In the genomic region with DNA sequence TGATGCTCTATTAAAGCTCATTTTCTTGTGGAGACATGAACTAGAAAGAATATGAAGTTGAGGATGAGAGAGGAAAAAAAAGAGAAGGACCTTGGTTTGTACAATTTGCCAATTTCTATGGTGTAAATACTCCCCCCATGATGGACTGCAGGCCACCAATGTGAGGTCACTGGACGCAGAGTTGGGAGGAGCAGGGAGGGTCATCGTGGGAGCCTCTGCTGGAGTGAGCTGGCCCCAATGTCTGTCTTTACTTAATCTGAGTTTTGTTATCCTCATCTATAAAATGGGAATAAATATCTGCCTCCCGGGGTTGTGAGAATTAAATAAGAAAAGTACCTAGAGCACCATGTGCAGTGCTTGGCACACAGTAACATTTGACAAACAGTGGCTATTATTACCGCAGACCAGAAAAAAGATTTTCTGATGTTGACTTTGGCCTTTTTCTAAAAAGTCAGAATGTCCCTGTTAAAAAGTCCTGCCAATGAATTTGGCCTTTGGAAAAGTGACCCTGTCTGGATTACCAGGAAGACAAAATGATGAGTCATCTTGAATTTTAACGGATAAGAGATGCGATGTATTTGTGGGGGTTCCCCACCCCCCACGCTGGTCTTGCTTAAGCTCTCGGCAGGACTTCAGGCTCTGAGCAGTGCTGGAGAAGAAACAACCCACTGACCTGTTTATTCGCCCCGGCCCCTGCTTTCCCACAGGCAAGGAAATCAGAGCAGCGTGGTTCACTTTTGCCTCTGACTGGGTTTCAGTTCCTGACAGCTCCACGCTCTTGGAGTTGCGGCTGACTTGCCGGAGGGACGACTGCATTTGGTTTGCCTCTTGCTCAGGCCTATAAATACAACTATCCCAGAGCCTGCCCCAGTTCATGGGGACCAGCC, we compare ENCODE assay signal across 1 cellular context.
TF ChIP-seq lines count a peak whose summit lies in the region.

No MANE protein-coding gene starts in this region.

TF ChIP-seq in HepG2, 621 proteins besides CTCF, POLR2A, EP300 and RAD21 (continued from another document):
- TF ChIP-seq ZNF687 (CRISPR knock-in tag; IDR thresholded peaks at IDR 0.05) (0 out of 2 replicates have a peak, but pooled peaks have one; percentile 18), HMGA1 (CRISPR knock-in tag; conservative IDR thresholded peaks at IDR 0.05) (no peak), NFE2L1 (CRISPR knock-in tag; IDR thresholded peaks at IDR 0.05; ENCODE audit: borderline replicate concordance) (no peak), LCORL (IDR thresholded peaks at IDR 0.05) (no peak), LCORL (CRISPR knock-in tag; IDR thresholded peaks at IDR 0.05) (peak; percentile 68; the same call in 1 of the 2 replicates), ZNF569 (CRISPR knock-in tag; IDR thresholded peaks at IDR 0.05; ENCODE audit: borderline replicate concordance) (no peak), ZNF446 (CRISPR knock-in tag; IDR thresholded peaks at IDR 0.05) (no peak), ZNF20 (CRISPR knock-in tag; IDR thresholded peaks at IDR 0.05) (no peak), PHF21A (CRISPR knock-in tag; IDR thresholded peaks at IDR 0.05) (peak; percentile 16; the same call in 1 of the 2 replicates), RORA (CRISPR knock-in tag; IDR thresholded peaks at IDR 0.05) (no peak), NFE2L2 (IDR thresholded peaks at IDR 0.05; ENCODE audit: low read length) (peak; percentile 94), MAFK (conservative IDR thresholded peaks at IDR 0.05 in 1 of 2, IDR thresholded peaks at IDR 0.05 in 1 of 2; ENCODE audit: low read length in 2 of 2) (peak; percentile 96), MYNN (CRISPR knock-in tag; IDR thresholded peaks at IDR 0.05; ENCODE audit: low read depth) (no peak), ZNF281 (CRISPR knock-in tag; IDR thresholded peaks at IDR 0.05; ENCODE audit: borderline replicate concordance) (peak; percentile 39; the same call in 1 of the 2 replicates), SAP130 (CRISPR knock-in tag; IDR thresholded peaks at IDR 0.05; ENCODE audit: low read depth) (0 out of 2 replicates have a peak, but pooled peaks have one; percentile 17), MBD4 (IDR thresholded peaks at IDR 0.05; ENCODE audit: borderline replicate concordance, low read length) (no peak)
- TF ChIP-seq, protein P1, sequence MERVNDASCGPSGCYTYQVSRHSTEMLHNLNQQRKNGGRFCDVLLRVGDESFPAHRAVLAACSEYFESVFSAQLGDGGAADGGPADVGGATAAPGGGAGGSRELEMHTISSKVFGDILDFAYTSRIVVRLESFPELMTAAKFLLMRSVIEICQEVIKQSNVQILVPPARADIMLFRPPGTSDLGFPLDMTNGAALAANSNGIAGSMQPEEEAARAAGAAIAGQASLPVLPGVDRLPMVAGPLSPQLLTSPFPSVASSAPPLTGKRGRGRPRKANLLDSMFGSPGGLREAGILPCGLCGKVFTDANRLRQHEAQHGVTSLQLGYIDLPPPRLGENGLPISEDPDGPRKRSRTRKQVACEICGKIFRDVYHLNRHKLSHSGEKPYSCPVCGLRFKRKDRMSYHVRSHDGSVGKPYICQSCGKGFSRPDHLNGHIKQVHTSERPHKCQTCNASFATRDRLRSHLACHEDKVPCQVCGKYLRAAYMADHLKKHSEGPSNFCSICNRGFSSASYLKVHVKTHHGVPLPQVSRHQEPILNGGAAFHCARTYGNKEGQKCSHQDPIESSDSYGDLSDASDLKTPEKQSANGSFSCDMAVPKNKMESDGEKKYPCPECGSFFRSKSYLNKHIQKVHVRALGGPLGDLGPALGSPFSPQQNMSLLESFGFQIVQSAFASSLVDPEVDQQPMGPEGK (CRISPR knock-in tag; IDR thresholded peaks at IDR 0.05) = peak; percentile 63
- TF ChIP-seq, protein P2, sequence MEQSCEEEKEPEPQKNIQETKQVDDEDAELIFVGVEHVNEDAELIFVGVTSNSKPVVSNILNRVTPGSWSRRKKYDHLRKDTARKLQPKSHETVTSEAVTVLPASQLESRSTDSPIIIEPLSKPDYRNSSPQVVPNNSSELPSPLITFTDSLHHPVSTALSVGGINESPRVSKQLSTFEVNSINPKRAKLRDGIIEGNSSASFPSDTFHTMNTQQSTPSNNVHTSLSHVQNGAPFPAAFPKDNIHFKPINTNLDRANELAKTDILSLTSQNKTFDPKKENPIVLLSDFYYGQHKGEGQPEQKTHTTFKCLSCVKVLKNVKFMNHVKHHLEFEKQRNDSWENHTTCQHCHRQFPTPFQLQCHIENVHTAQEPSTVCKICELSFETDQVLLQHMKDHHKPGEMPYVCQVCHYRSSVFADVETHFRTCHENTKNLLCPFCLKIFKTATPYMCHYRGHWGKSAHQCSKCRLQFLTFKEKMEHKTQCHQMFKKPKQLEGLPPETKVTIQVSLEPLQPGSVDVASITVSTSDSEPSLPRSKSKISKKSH (CRISPR knock-in tag; IDR thresholded peaks at IDR 0.05; ENCODE audit: borderline replicate concordance) = no peak
- TF ChIP-seq, protein P3, sequence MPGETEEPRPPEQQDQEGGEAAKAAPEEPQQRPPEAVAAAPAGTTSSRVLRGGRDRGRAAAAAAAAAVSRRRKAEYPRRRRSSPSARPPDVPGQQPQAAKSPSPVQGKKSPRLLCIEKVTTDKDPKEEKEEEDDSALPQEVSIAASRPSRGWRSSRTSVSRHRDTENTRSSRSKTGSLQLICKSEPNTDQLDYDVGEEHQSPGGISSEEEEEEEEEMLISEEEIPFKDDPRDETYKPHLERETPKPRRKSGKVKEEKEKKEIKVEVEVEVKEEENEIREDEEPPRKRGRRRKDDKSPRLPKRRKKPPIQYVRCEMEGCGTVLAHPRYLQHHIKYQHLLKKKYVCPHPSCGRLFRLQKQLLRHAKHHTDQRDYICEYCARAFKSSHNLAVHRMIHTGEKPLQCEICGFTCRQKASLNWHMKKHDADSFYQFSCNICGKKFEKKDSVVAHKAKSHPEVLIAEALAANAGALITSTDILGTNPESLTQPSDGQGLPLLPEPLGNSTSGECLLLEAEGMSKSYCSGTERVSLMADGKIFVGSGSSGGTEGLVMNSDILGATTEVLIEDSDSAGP (CRISPR knock-in tag; IDR thresholded peaks at IDR 0.05; ENCODE audit: borderline replicate concordance) = no peak
- TF ChIP-seq, protein P4, sequence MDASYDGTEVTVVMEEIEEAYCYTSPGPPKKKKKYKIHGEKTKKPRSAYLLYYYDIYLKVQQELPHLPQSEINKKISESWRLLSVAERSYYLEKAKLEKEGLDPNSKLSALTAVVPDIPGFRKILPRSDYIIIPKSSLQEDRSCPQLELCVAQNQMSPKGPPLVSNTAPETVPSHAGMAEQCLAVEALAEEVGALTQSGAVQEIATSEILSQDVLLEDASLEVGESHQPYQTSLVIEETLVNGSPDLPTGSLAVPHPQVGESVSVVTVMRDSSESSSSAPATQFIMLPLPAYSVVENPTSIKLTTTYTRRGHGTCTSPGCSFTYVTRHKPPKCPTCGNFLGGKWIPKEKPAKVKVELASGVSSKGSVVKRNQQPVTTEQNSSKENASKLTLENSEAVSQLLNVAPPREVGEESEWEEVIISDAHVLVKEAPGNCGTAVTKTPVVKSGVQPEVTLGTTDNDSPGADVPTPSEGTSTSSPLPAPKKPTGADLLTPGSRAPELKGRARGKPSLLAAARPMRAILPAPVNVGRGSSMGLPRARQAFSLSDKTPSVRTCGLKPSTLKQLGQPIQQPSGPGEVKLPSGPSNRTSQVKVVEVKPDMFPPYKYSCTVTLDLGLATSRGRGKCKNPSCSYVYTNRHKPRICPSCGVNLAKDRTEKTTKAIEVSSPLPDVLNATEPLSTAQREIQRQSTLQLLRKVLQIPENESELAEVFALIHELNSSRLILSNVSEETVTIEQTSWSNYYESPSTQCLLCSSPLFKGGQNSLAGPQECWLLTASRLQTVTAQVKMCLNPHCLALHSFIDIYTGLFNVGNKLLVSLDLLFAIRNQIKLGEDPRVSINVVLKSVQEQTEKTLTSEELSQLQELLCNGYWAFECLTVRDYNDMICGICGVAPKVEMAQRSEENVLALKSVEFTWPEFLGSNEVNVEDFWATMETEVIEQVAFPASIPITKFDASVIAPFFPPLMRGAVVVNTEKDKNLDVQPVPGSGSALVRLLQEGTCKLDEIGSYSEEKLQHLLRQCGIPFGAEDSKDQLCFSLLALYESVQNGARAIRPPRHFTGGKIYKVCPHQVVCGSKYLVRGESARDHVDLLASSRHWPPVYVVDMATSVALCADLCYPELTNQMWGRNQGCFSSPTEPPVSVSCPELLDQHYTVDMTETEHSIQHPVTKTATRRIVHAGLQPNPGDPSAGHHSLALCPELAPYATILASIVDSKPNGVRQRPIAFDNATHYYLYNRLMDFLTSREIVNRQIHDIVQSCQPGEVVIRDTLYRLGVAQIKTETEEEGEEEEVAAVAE (CRISPR knock-in tag; IDR thresholded peaks at IDR 0.05; ENCODE audit: borderline replicate concordance) = no peak
- TF ChIP-seq, protein P5, sequence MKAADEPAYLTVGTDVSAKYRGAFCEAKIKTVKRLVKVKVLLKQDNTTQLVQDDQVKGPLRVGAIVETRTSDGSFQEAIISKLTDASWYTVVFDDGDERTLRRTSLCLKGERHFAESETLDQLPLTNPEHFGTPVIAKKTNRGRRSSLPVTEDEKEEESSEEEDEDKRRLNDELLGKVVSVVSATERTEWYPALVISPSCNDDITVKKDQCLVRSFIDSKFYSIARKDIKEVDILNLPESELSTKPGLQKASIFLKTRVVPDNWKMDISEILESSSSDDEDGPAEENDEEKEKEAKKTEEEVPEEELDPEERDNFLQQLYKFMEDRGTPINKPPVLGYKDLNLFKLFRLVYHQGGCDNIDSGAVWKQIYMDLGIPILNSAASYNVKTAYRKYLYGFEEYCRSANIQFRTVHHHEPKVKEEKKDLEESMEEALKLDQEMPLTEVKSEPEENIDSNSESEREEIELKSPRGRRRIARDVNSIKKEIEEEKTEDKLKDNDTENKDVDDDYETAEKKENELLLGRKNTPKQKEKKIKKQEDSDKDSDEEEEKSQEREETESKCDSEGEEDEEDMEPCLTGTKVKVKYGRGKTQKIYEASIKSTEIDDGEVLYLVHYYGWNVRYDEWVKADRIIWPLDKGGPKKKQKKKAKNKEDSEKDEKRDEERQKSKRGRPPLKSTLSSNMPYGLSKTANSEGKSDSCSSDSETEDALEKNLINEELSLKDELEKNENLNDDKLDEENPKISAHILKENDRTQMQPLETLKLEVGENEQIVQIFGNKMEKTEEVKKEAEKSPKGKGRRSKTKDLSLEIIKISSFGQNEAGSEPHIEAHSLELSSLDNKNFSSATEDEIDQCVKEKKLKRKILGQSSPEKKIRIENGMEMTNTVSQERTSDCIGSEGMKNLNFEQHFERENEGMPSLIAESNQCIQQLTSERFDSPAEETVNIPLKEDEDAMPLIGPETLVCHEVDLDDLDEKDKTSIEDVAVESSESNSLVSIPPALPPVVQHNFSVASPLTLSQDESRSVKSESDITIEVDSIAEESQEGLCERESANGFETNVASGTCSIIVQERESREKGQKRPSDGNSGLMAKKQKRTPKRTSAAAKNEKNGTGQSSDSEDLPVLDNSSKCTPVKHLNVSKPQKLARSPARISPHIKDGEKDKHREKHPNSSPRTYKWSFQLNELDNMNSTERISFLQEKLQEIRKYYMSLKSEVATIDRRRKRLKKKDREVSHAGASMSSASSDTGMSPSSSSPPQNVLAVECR (CRISPR knock-in tag; IDR thresholded peaks at IDR 0.05; ENCODE audit: borderline replicate concordance) = peak; percentile 29; the same call in 1 of the 2 replicates
